1 cellular context compared by ENCODE assay signal in the genomic region with DNA sequence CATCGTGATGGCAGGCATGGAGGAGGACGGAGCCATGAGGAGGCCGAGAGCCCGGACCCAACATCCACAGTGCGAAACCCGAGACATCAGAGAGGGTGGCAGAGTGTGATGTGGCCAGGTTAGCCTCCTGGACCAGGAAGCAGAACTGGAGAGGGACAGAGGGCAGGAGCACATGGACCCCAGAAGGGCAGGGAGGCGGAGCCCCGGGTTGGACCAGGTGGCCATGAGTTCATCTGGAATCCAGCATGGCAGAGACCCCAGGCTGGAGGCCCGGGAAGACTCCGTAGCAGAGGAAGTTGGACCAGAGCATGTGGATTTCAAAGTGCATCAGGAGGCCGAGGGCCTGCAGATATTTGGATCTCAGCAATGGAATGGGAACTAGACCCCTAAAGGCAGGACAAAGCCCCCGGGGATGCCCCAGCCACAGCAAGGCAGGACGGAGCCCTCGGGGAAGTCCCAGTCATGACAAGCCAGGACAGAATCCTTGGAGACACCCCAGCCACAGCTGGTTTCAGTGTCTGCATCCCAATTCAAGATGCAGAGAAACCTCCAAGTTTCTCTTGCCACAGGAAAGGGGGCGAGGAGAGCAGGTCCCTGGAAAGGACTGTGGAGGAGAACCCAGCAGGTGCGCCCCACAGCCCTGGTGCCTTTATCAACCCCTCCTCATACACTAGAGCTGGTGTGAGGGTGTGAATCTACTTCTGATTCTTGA.
TF ChIP-seq lines count a peak whose summit lies in the region.

No MANE protein-coding gene starts in this region.

TF ChIP-seq in HepG2, 621 proteins besides CTCF, POLR2A, EP300 and RAD21:
- TF ChIP-seq, protein P1, sequence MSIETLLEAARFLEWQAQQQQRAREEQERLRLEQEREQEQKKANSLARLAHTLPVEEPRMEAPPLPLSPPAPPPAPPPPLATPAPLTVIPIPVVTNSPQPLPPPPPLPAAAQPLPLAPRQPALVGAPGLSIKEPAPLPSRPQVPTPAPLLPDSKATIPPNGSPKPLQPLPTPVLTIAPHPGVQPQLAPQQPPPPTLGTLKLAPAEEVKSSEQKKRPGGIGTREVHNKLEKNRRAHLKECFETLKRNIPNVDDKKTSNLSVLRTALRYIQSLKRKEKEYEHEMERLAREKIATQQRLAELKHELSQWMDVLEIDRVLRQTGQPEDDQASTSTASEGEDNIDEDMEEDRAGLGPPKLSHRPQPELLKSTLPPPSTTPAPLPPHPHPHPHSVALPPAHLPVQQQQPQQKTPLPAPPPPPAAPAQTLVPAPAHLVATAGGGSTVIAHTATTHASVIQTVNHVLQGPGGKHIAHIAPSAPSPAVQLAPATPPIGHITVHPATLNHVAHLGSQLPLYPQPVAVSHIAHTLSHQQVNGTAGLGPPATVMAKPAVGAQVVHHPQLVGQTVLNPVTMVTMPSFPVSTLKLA (IDR thresholded peaks at IDR 0.05) = peak; percentile 44; the same call in 1 of the 2 replicates
- TF ChIP-seq BORCS8-MEF2B (CRISPR knock-in tag; IDR thresholded peaks at IDR 0.05) = no peak
- TF ChIP-seq ADNP (CRISPR knock-in tag; IDR thresholded peaks at IDR 0.05) = no peak
- TF ChIP-seq, protein P2, sequence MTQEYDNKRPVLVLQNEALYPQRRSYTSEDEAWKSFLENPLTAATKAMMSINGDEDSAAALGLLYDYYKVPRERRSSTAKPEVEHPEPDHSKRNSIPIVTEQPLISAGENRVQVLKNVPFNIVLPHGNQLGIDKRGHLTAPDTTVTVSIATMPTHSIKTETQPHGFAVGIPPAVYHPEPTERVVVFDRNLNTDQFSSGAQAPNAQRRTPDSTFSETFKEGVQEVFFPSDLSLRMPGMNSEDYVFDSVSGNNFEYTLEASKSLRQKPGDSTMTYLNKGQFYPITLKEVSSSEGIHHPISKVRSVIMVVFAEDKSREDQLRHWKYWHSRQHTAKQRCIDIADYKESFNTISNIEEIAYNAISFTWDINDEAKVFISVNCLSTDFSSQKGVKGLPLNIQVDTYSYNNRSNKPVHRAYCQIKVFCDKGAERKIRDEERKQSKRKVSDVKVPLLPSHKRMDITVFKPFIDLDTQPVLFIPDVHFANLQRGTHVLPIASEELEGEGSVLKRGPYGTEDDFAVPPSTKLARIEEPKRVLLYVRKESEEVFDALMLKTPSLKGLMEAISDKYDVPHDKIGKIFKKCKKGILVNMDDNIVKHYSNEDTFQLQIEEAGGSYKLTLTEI (CRISPR knock-in tag; conservative IDR thresholded peaks at IDR 0.05) = no peak
